Comparison of ENCODE assay signal across 10 cellular contexts in genomic region chr17:50603340-50603739, GRCh38. TPM values are rescaled to one million over a fixed set of nuclear protein-coding genes. Genes with fewer than 3 reads are reported as not detected.
DNase-seq lines count a peak whose midpoint lies in the region; ATAC-seq, FAIRE-seq and TF ChIP-seq lines count a peak whose summit lies in the region.
"Had no signal": no experiment of that assay in that cellular context is flagged by ENCODE, and none has a peak within 500 bp of the region (broad histone marks: within the 10 kb centered on the region; RNA-seq: fewer than 3 reads in every experiment).

No MANE protein-coding gene starts in this region.

- H3K4me3 ChIP-seq in GM12878 (no peak overlapping the region), adrenal gland (no peak overlapping the region)
- H3K4me3 ChIP-seq: breast epithelium had no signal

- H3K9me3 Mint-ChIP-seq in osteocyte (ENCODE audit: unreplicated experiment), result no peaks in the 10 kb centered on the region

- no TSS peak for BruUV-seq in GM12878 (replicated peaks; lab: Mats Ljungman, UMichigan)

- 20% methylated on average over 9 of the region's 9 CpGs for WGBS in GM12878 (ENCODE audit: insufficient coverage, insufficient replicate concordance, low lambda C conversion rate, missing lambda C conversion rate)
- WGBS in adrenal gland, 4 donors, result 61 to 87% (median 73%) methylated on average over 8 to 9 of the region's 9 CpGs

- TF ChIP-seq CTCF in GM12878 (IDR thresholded peaks at IDR 0.05 in 2 of 3, conservative IDR thresholded peaks at IDR 0.05 in 1 of 3; ENCODE audit: control insufficient read depth in 2 of 3, extremely low read depth in 1 of 3, insufficient read depth in 1 of 3, low read depth in 3 of 3, low read length in 3 of 3) (peak; percentile 1 to 34 (median 27); a peak in 2 of 6 replicates), osteocyte (IDR thresholded peaks at IDR 0.05) (no peak), adrenal gland (IDR thresholded peaks at IDR 0.05) (no peak)

- DNase-seq in 8988T (peak; percentile 91), DMS79 treated with DMSO at 0.1 percent for 48 hours (lab: John Stamatoyannopoulos, UW) (peak; percentile 74), NCI-H187 (lab: John Stamatoyannopoulos, UW) (peak; percentile 12 to 57), GM12878 (ENCODE audit: low read depth, low spot score) (no peak), osteocyte (ENCODE audit: extremely low spot score, unreplicated experiment) (no peak), adrenal gland (no peak)

- H3K4me1 ChIP-seq in GM12878 (ENCODE audit: control insufficient read depth, insufficient read depth, low read length) (no peaks in the 10 kb centered on the region), adrenal gland (replicated peaks in 1 of 2) (peaks cover 0 to 8% of the 10 kb centered on the region in 2 donors)
- H3K4me1 ChIP-seq: breast epithelium had no signal

- H3K36me3 Mint-ChIP-seq in osteocyte (ENCODE audit: unreplicated experiment), result no peaks in the 10 kb centered on the region

- peak; percentile 80 for ATAC-seq in GM12878
- ATAC-seq in HG02970 (IDR thresholded peaks at IDR 0.05; ENCODE audit: low FRiP score, unreplicated experiment), result no peak
- no peak for ATAC-seq in HG03520 (IDR thresholded peaks at IDR 0.05; ENCODE audit: unreplicated experiment)

- SMC1A ChIA-PET in GM12878 (lab: Charles Lee; ENCODE audit: uncharacterized antibody, unreplicated experiment), result no interaction called here

- in situ Hi-C loops in GM12878 (cut with MboI), result no loop called here

- H3K4me2 ChIP-seq in GM12878 (ENCODE audit: control insufficient read depth, insufficient read depth), result no peak overlapping the region

- no peak overlapping the region for H2AFZ ChIP-seq in GM12878 (ENCODE audit: control insufficient read depth, low read depth, low read length)

- no peak overlapping the region for H3K9ac ChIP-seq in GM12878 (ENCODE audit: control insufficient read depth, insufficient read depth, low read length)

- H3K27ac Mint-ChIP-seq in osteocyte (ENCODE audit: unreplicated experiment), result no peak overlapping the region

- no peaks in the 10 kb centered on the region for H3K9me3 ChIP-seq in GM12878 (replicated peaks; ENCODE audit: control insufficient read depth, insufficient read depth, low read length)
- no peaks in the 10 kb centered on the region for H3K9me3 ChIP-seq in adrenal gland (replicated peaks in 1 of 3)
- H3K9me3 ChIP-seq: breast epithelium had no signal

- CTCF ChIA-PET in GM12878 (lab: Yijun Ruan, JAX), result no interaction called here

- no peak for FAIRE-seq in GM12878 (lab: Jason Lieb, UNC)

- peaks cover 26% of the 10 kb centered on the region for H3K27me3 Mint-ChIP-seq in osteocyte (ENCODE audit: unreplicated experiment)

- intact Hi-C loops in GM12878 (cut with micrococcal nuclease; ENCODE audit: unreplicated experiment) (no loop called here), adrenal gland (cut with DNase I) (no loop called here)

- H3K4me3 Mint-ChIP-seq in osteocyte (ENCODE audit: unreplicated experiment), result no peak overlapping the region

- peaks cover 6% of the 10 kb centered on the region for H3K4me1 Mint-ChIP-seq in osteocyte (ENCODE audit: unreplicated experiment)

- H4K20me1 ChIP-seq in GM12878 (ENCODE audit: control insufficient read depth, insufficient read depth), result no peaks in the 10 kb centered on the region

- no peaks in the 10 kb centered on the region; a peak in 2 of 4 replicates for H3K27me3 ChIP-seq in GM12878 (replicated peaks in 1 of 2; ENCODE audit: control insufficient read depth in 2 of 2, insufficient read depth in 2 of 2, low read length in 1 of 2)
- no peaks in the 10 kb centered on the region for H3K27me3 ChIP-seq in adrenal gland
- H3K27me3 ChIP-seq: breast epithelium had no signal

- H3K36me3 ChIP-seq in GM12878 (ENCODE audit: control insufficient read depth in 2 of 2, insufficient read depth in 2 of 2, low read length in 1 of 2) (no peaks in the 10 kb centered on the region), adrenal gland (replicated peaks in 1 of 2) (no peaks in the 10 kb centered on the region)
- H3K36me3 ChIP-seq: breast epithelium had no signal

- no peak for TF ChIP-seq EP300 in GM12878 (IDR thresholded peaks at IDR 0.05; ENCODE audit: borderline replicate concordance in 1 of 2, control insufficient read depth in 1 of 2, low read depth in 2 of 2, low read length in 2 of 2)

- TF ChIP-seq POLR2A in GM12878 (IDR thresholded peaks at IDR 0.05; ENCODE audit: low read depth, low read length) (no peak), adrenal gland (IDR thresholded peaks at IDR 0.05) (no peak)

- no peak overlapping the region for H3K27ac ChIP-seq in GM12878 (ENCODE audit: control insufficient read depth, insufficient read depth)
- no peak overlapping the region for H3K27ac ChIP-seq in adrenal gland
- H3K27ac ChIP-seq: breast epithelium had no signal

- POLR2A ChIA-PET in GM12878 (lab: Charles Lee), result no interaction called here

- RAD21 ChIA-PET in GM12878 (lab: Charles Lee; ENCODE audit: unreplicated experiment), result no interaction called here

- TF ChIP-seq RAD21 in GM12878 (IDR thresholded peaks at IDR 0.05; ENCODE audit: insufficient read depth, low read depth, low read length), result no peak

- no peaks in the 10 kb centered on the region for H3K79me2 ChIP-seq in GM12878 (ENCODE audit: control insufficient read depth, insufficient read depth, low read length)

TF ChIP-seq in GM12878, 131 proteins besides CTCF, POLR2A, EP300 and RAD21:
- TF ChIP-seq, protein P1, sequence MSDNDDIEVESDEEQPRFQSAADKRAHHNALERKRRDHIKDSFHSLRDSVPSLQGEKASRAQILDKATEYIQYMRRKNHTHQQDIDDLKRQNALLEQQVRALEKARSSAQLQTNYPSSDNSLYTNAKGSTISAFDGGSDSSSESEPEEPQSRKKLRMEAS (IDR thresholded peaks at IDR 0.05; ENCODE audit: low read depth, low read length), result no peak
TF ChIP-seq in GM12878: peak in this region for 0.

RNA-seq across cellular contexts. Expression of gene ABCC3, which starts 31.3 kb away (rescaled TPM):
- total RNA-seq in GM12878 (2013; cell fraction: nucleolus; rRNA removed), result 9.8 and 12.0 TPM in 2 replicates
- total RNA-seq in GM12878 (2014; rRNA removed) (not detected in 2 replicates), GM12878 (2014; rRNA removed; fragmentation: Illumina TruSeq; extraction: Trizol) (not detected in 2 replicates), GM12878 (2021) (1.1 and 1.5 TPM in 2 replicates), osteocyte (0.37 and 0.73 TPM in 2 replicates), adrenal gland (100 to 1,000 TPM; 195 to 422 (median 262) TPM)
- polyA plus RNA-seq in GM12878 (2011; ENCODE audit: low read depth), result not detected
- polyA plus RNA-seq in GM12878 (2011; rRNA removed) (1.9 and 2.3 TPM in 2 replicates), GM12878 (2014; fragmentation: Illumina TruSeq; extraction: Trizol) (0.21 TPM in 1 of 2 replicates, not detected in the other), GM12878 (2014; fragmentation: Nextera tagmentation; extraction: Ambion mirVana) (not detected), GM12878 (2014; rRNA removed) (0.10 TPM in 1 of 2 replicates, not detected in the other), GM12878 (2016; fragmentation: Nextera tagmentation; extraction: Ambion mirVana) (under 1 TPM in 1 of 2 experiments, not detected in 1; 0.32 TPM), adrenal gland (100 to 1,000 TPM; 164 to 448 (median 414) TPM)
- polyA plus RNA-seq in GM12878 (2011; cell fraction: cytosol; rRNA removed), result 1.4 and 1.5 TPM in 2 replicates
- 8.8 and 12.3 TPM in 2 replicates for polyA plus RNA-seq in GM12878 (2011; cell fraction: nucleus; rRNA removed)
- polyA plus RNA-seq in GM12878 (2012), result 0.13 and 0.61 TPM in 2 replicates
- 3.2 and 4.8 TPM in 2 replicates for polyA minus RNA-seq in GM12878 (2011; rRNA and poly(A)+ RNA removed)
- 1.2 and 1.5 TPM in 2 replicates for polyA minus RNA-seq in GM12878 (2011; cell fraction: cytosol; rRNA and poly(A)+ RNA removed)
- polyA minus RNA-seq in GM12878 (2011; cell fraction: nucleus; rRNA and poly(A)+ RNA removed), result 3.7 and 4.8 TPM in 2 replicates
- polyA plus RNA-seq: neural cell had no signal

RNA-seq across cellular contexts. Expression of gene CACNA1G, which starts 42.8 kb away (rescaled TPM):
- total RNA-seq in GM12878 (2013; cell fraction: nucleolus; rRNA removed), result 0.61 and 0.81 TPM in 2 replicates
- not detected in 2 replicates for total RNA-seq in GM12878 (2014; rRNA removed)
- total RNA-seq in GM12878 (2014; rRNA removed; fragmentation: Illumina TruSeq; extraction: Trizol), result not detected in 2 replicates
- 0.03 TPM in 1 of 2 replicates, not detected in the other for total RNA-seq in GM12878 (2021)
- polyA plus RNA-seq in GM12878 (2011; ENCODE audit: low read depth), result not detected
- 0.03 and 0.15 TPM in 2 replicates for polyA plus RNA-seq in GM12878 (2011; rRNA removed)
- 0.03 and 0.18 TPM in 2 replicates for polyA plus RNA-seq in GM12878 (2011; cell fraction: cytosol; rRNA removed)
- 0.20 and 0.31 TPM in 2 replicates for polyA plus RNA-seq in GM12878 (2011; cell fraction: nucleus; rRNA removed)
- polyA plus RNA-seq in GM12878 (2012), result 0.03 and 0.04 TPM in 2 replicates
- not detected in 2 replicates for polyA plus RNA-seq in GM12878 (2014; fragmentation: Illumina TruSeq; extraction: Trizol)
- not detected for polyA plus RNA-seq in GM12878 (2014; fragmentation: Nextera tagmentation; extraction: Ambion mirVana)
- polyA plus RNA-seq in GM12878 (2014; rRNA removed), result not detected in 2 replicates
- not detected for polyA plus RNA-seq in GM12878 (2016; fragmentation: Nextera tagmentation; extraction: Ambion mirVana)
- polyA minus RNA-seq in GM12878 (2011; rRNA and poly(A)+ RNA removed), result 0.07 and 0.21 TPM in 2 replicates
- not detected in 2 replicates for polyA minus RNA-seq in GM12878 (2011; cell fraction: cytosol; rRNA and poly(A)+ RNA removed)
- 0.19 and 0.36 TPM in 2 replicates for polyA minus RNA-seq in GM12878 (2011; cell fraction: nucleus; rRNA and poly(A)+ RNA removed)
- 0.10 and 0.11 TPM in 2 replicates for total RNA-seq in osteocyte
- under 1 TPM in 7 of 8 donors, not detected in 1; 0.06 to 0.72 (median 0.14) TPM for total RNA-seq in adrenal gland
- polyA plus RNA-seq in adrenal gland, result under 1 TPM; 0.05 to 0.24 (median 0.07) TPM

RNA-seq across cellular contexts. Expression of gene SPATA20, which starts 56.4 kb away (rescaled TPM):
- 91.7 and 104 TPM in 2 replicates for total RNA-seq in GM12878 (2013; cell fraction: nucleolus; rRNA removed)
- total RNA-seq in GM12878 (2014; rRNA removed), result 41.7 and 45.3 TPM in 2 replicates
- 18.9 and 21.0 TPM in 2 replicates for total RNA-seq in GM12878 (2014; rRNA removed; fragmentation: Illumina TruSeq; extraction: Trizol)
- total RNA-seq in GM12878 (2021), result 39.9 and 40.4 TPM in 2 replicates
- 13.9 TPM for polyA plus RNA-seq in GM12878 (2011; ENCODE audit: low read depth)
- 12.1 and 23.1 TPM in 2 replicates for polyA plus RNA-seq in GM12878 (2011; rRNA removed)
- polyA plus RNA-seq in GM12878 (2011; cell fraction: cytosol; rRNA removed), result 32.8 and 42.3 TPM in 2 replicates
- 218 and 263 TPM in 2 replicates for polyA plus RNA-seq in GM12878 (2011; cell fraction: nucleus; rRNA removed)
- polyA plus RNA-seq in GM12878 (2012), result 31.9 and 38.6 TPM in 2 replicates
- polyA plus RNA-seq in GM12878 (2014; fragmentation: Illumina TruSeq; extraction: Trizol), result 8.7 and 17.3 TPM in 2 replicates
- 1 to 10 TPM; 2.1 to 3.9 TPM for polyA plus RNA-seq in GM12878 (2014; fragmentation: Nextera tagmentation; extraction: Ambion mirVana)
- polyA plus RNA-seq in GM12878 (2014; rRNA removed), result 54.8 and 69.8 TPM in 2 replicates
- polyA plus RNA-seq in GM12878 (2016; fragmentation: Nextera tagmentation; extraction: Ambion mirVana), result 10 to 100 TPM; 30.1 to 30.8 TPM
- polyA minus RNA-seq in GM12878 (2011; rRNA and poly(A)+ RNA removed), result 16.5 and 32.9 TPM in 2 replicates
- polyA minus RNA-seq in GM12878 (2011; cell fraction: cytosol; rRNA and poly(A)+ RNA removed), result 9.1 and 11.6 TPM in 2 replicates
- 52.7 and 79.3 TPM in 2 replicates for polyA minus RNA-seq in GM12878 (2011; cell fraction: nucleus; rRNA and poly(A)+ RNA removed)
- total RNA-seq in osteocyte, result 55.0 and 58.1 TPM in 2 replicates
- 100 to 1,000 TPM in 7 of 8 donors, 10 to 100 TPM in 1; 78.9 to 205 (median 169) TPM for total RNA-seq in adrenal gland
- 100 to 1,000 TPM in 2 of 3 donors, 10 to 100 TPM in 1; 12.7 to 246 (median 150) TPM for polyA plus RNA-seq in adrenal gland

Comparison
In these comparisons a context has a peak if more than half of its experiments do, and no peak if none do; other contexts are left out.
1. DNase-seq: peak in 8988T (single experiment), DMS79 treated with DMSO at 0.1 percent for 48 hours (single experiment) and NCI-H187 (2 of 2); none in GM12878 (single experiment), osteocyte (single experiment) and adrenal gland (0 of 7).
2. CTCF ChIP-seq: peak in GM12878 (3 of 3); none in osteocyte (single experiment) and adrenal gland (0 of 6).
3. RNA of gene ABCC3, which starts 31.3 kb away (total RNA-seq): 195 to 422 TPM in adrenal gland; 0.37 to 0.73 TPM in osteocyte and 1.1 to 12.0 TPM in GM12878; every median in the first group is over 10 times any median in the second.